In the genomic region with DNA sequence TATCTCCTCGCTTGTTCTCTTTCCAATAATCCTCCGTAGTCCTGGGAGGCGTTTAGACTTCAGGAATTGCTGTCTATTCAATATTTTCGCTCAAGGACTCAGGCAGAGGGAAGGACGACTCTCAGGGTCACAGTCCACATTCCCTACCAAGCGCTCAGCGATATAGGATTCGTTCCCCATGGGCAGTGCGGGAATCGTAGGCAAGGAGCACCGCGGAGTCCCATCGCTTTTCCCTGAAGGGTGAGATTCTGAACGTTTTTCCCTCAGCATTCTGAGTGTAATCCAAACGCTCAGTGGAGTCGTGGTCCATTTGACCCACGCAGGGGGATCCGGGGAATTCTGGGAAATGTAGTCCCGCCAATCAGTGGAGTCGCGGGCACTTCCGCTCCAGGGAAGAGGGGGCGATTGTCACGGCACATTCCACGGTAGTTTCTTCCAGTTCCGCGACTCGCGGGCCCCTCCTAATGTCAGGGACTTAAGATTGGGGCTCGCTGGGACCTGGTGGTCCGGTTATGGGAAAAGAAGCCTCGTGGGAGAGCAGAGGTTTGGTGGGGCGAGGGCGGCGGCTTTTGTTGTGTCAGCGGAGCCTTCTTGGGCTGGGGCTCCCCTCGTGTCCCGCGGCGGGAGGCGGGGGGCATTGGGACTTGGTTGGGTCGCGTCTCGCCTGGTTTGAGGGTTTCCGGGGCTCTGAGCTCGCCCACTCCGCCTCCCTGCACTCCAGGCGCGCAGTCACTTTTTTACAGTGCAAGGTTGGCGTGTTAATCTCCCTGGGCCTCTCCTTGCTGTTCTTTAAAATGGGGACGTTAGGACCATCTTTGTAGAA, we compare ENCODE assay signal across 1 cellular context.
TF ChIP-seq lines count a peak whose summit lies in the region.

A gene (plus strand): TSS at position 364 of the 823 bp plus-strand sequence. CDS start 3,079 bp downstream, outside the sequence.

TF ChIP-seq in HEK293, 187 proteins besides CTCF, POLR2A, EP300 and RAD21 (continued from another document and continues in another):
- TF ChIP-seq, protein P1, sequence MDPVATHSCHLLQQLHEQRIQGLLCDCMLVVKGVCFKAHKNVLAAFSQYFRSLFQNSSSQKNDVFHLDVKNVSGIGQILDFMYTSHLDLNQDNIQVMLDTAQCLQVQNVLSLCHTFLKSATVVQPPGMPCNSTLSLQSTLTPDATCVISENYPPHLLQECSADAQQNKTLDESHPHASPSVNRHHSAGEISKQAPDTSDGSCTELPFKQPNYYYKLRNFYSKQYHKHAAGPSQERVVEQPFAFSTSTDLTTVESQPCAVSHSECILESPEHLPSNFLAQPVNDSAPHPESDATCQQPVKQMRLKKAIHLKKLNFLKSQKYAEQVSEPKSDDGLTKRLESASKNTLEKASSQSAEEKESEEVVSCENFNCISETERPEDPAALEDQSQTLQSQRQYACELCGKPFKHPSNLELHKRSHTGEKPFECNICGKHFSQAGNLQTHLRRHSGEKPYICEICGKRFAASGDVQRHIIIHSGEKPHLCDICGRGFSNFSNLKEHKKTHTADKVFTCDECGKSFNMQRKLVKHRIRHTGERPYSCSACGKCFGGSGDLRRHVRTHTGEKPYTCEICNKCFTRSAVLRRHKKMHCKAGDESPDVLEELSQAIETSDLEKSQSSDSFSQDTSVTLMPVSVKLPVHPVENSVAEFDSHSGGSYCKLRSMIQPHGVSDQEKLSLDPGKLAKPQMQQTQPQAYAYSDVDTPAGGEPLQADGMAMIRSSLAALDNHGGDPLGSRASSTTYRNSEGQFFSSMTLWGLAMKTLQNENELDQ (tag by site-specific recombination; IDR thresholded peaks at IDR 0.05; ENCODE audit: low read depth) = no peak
- peak; percentile 88 for TF ChIP-seq ZNF501 (tag by site-specific recombination; IDR thresholded peaks at IDR 0.05)
- TF ChIP-seq, protein P2, sequence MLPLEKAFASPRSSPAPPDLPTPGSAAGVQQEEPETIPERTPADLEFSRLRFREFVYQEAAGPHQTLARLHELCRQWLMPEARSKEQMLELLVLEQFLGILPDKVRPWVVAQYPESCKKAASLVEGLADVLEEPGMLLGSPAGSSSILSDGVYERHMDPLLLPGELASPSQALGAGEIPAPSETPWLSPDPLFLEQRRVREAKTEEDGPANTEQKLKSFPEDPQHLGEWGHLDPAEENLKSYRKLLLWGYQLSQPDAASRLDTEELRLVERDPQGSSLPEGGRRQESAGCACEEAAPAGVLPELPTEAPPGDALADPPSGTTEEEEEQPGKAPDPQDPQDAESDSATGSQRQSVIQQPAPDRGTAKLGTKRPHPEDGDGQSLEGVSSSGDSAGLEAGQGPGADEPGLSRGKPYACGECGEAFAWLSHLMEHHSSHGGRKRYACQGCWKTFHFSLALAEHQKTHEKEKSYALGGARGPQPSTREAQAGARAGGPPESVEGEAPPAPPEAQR (tag by site-specific recombination; IDR thresholded peaks at IDR 0.05) = peak; percentile 49; the same call in 1 of the 2 replicates
- no peak for TF ChIP-seq ZNF19 (tag by site-specific recombination; IDR thresholded peaks at IDR 0.05; ENCODE audit: low read depth)
- peak; percentile 86 for TF ChIP-seq ZNF785 (tag by site-specific recombination; IDR thresholded peaks at IDR 0.05)
- peak; percentile 68; the same call in 1 of the 2 replicates for TF ChIP-seq ZBTB8A (tag by site-specific recombination; IDR thresholded peaks at IDR 0.05)
- 0 out of 2 replicates have a peak, but pooled peaks have one; percentile 15 for TF ChIP-seq TRIM28 (IDR thresholded peaks at IDR 0.05; ENCODE audit: borderline replicate concordance, low read length)
- TF ChIP-seq HOXC10 (CRISPR knock-in tag; IDR thresholded peaks at IDR 0.05) = no peak
- TF ChIP-seq, protein P3, sequence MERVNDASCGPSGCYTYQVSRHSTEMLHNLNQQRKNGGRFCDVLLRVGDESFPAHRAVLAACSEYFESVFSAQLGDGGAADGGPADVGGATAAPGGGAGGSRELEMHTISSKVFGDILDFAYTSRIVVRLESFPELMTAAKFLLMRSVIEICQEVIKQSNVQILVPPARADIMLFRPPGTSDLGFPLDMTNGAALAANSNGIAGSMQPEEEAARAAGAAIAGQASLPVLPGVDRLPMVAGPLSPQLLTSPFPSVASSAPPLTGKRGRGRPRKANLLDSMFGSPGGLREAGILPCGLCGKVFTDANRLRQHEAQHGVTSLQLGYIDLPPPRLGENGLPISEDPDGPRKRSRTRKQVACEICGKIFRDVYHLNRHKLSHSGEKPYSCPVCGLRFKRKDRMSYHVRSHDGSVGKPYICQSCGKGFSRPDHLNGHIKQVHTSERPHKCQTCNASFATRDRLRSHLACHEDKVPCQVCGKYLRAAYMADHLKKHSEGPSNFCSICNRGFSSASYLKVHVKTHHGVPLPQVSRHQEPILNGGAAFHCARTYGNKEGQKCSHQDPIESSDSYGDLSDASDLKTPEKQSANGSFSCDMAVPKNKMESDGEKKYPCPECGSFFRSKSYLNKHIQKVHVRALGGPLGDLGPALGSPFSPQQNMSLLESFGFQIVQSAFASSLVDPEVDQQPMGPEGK (tag by site-specific recombination; IDR thresholded peaks at IDR 0.05) = peak; percentile 97
- peak; percentile 75; the same call in 1 of the 2 replicates for TF ChIP-seq ZNF2 (tag by site-specific recombination; IDR thresholded peaks at IDR 0.05)
- no peak for TF ChIP-seq ZNF670 (tag by site-specific recombination; IDR thresholded peaks at IDR 0.05; ENCODE audit: low read depth)
- TF ChIP-seq ZNF223 (tag by site-specific recombination; IDR thresholded peaks at IDR 0.05) = no peak
- TF ChIP-seq SETDB1 (IDR thresholded peaks at IDR 0.05; ENCODE audit: insufficient read length, low read length) = no peak
- TF ChIP-seq SP7 (tag by site-specific recombination; IDR thresholded peaks at IDR 0.05) = peak; percentile 74
- TF ChIP-seq, protein P4, sequence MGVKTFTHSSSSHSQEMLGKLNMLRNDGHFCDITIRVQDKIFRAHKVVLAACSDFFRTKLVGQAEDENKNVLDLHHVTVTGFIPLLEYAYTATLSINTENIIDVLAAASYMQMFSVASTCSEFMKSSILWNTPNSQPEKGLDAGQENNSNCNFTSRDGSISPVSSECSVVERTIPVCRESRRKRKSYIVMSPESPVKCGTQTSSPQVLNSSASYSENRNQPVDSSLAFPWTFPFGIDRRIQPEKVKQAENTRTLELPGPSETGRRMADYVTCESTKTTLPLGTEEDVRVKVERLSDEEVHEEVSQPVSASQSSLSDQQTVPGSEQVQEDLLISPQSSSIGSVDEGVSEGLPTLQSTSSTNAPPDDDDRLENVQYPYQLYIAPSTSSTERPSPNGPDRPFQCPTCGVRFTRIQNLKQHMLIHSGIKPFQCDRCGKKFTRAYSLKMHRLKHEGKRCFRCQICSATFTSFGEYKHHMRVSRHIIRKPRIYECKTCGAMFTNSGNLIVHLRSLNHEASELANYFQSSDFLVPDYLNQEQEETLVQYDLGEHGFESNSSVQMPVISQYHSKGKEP (tag by site-specific recombination; IDR thresholded peaks at IDR 0.05) = peak; percentile 27; the same call in 1 of the 2 replicates
- TF ChIP-seq BCL11B (tag by site-specific recombination; IDR thresholded peaks at IDR 0.05; ENCODE audit: low read depth) = no peak; the same call in 1 of the 2 replicates
- no peak for TF ChIP-seq ZNF544 (tag by site-specific recombination; IDR thresholded peaks at IDR 0.05)
- TF ChIP-seq, protein P5, sequence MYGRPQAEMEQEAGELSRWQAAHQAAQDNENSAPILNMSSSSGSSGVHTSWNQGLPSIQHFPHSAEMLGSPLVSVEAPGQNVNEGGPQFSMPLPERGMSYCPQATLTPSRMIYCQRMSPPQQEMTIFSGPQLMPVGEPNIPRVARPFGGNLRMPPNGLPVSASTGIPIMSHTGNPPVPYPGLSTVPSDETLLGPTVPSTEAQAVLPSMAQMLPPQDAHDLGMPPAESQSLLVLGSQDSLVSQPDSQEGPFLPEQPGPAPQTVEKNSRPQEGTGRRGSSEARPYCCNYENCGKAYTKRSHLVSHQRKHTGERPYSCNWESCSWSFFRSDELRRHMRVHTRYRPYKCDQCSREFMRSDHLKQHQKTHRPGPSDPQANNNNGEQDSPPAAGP (tag by site-specific recombination; IDR thresholded peaks at IDR 0.05) = peak; percentile 87
- peak; percentile 94 for TF ChIP-seq GLIS1 (tag by site-specific recombination; IDR thresholded peaks at IDR 0.05)
- TF ChIP-seq ZNF354C (tag by site-specific recombination; IDR thresholded peaks at IDR 0.05; ENCODE audit: borderline replicate concordance, low read depth) = no peak
- no peak for TF ChIP-seq ZNF624 (tag by site-specific recombination; IDR thresholded peaks at IDR 0.05)
- TF ChIP-seq ZNF600 (tag by site-specific recombination; IDR thresholded peaks at IDR 0.05) = peak; percentile 94
- TF ChIP-seq ZFP3 (tag by site-specific recombination; IDR thresholded peaks at IDR 0.05; ENCODE audit: low read depth) = no peak
- TF ChIP-seq, protein P6, sequence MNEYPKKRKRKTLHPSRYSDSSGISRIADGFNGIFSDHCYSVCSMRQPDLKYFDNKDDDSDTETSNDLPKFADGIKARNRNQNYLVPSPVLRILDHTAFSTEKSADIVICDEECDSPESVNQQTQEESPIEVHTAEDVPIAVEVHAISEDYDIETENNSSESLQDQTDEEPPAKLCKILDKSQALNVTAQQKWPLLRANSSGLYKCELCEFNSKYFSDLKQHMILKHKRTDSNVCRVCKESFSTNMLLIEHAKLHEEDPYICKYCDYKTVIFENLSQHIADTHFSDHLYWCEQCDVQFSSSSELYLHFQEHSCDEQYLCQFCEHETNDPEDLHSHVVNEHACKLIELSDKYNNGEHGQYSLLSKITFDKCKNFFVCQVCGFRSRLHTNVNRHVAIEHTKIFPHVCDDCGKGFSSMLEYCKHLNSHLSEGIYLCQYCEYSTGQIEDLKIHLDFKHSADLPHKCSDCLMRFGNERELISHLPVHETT (tag by site-specific recombination; IDR thresholded peaks at IDR 0.05) = no peak
- no peak for TF ChIP-seq ZNF555 (tag by site-specific recombination; conservative IDR thresholded peaks at IDR 0.05)
- TF ChIP-seq ZNF146 (tag by site-specific recombination; IDR thresholded peaks at IDR 0.05) = 0 out of 2 replicates have a peak, but pooled peaks have one; percentile 27
- TF ChIP-seq, protein P7, sequence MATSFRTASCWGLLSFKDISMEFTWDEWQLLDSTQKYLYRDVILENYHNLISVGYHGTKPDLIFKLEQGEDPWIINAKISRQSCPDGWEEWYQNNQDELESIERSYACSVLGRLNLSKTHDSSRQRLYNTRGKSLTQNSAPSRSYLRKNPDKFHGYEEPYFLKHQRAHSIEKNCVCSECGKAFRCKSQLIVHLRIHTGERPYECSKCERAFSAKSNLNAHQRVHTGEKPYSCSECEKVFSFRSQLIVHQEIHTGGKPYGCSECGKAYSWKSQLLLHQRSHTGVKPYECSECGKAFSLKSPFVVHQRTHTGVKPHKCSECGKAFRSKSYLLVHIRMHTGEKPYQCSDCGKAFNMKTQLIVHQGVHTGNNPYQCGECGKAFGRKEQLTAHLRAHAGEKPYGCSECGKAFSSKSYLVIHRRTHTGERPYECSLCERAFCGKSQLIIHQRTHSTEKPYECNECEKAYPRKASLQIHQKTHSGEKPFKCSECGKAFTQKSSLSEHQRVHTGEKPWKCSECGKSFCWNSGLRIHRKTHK (tag by site-specific recombination; IDR thresholded peaks at IDR 0.05) = no peak
- TF ChIP-seq, protein P8, sequence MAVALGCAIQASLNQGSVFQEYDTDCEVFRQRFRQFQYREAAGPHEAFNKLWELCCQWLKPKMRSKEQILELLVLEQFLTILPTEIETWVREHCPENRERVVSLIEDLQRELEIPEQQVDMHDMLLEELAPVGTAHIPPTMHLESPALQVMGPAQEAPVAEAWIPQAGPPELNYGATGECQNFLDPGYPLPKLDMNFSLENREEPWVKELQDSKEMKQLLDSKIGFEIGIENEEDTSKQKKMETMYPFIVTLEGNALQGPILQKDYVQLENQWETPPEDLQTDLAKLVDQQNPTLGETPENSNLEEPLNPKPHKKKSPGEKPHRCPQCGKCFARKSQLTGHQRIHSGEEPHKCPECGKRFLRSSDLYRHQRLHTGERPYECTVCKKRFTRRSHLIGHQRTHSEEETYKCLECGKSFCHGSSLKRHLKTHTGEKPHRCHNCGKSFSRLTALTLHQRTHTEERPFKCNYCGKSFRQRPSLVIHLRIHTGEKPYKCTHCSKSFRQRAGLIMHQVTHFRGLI (tag by site-specific recombination; IDR thresholded peaks at IDR 0.05) = peak; percentile 70
- TF ChIP-seq OSR2 (tag by site-specific recombination; IDR thresholded peaks at IDR 0.05) = no peak
- TF ChIP-seq ZBTB21 (tag by site-specific recombination; IDR thresholded peaks at IDR 0.05) = peak; percentile 35
- peak; percentile 67 for TF ChIP-seq ZNF366 (tag by site-specific recombination; conservative IDR thresholded peaks at IDR 0.05)
- peak; percentile 97 for TF ChIP-seq ZNF121 (tag by site-specific recombination; IDR thresholded peaks at IDR 0.05)
- no peak for TF ChIP-seq SALL2 (tag by site-specific recombination; IDR thresholded peaks at IDR 0.05; ENCODE audit: borderline replicate concordance)
- no peak for TF ChIP-seq ZNF292 (tag by site-specific recombination; IDR thresholded peaks at IDR 0.05; ENCODE audit: borderline replicate concordance, low read depth)
- no peak for TF ChIP-seq ZNF404 (tag by site-specific recombination; IDR thresholded peaks at IDR 0.05)
- TF ChIP-seq, protein P9, sequence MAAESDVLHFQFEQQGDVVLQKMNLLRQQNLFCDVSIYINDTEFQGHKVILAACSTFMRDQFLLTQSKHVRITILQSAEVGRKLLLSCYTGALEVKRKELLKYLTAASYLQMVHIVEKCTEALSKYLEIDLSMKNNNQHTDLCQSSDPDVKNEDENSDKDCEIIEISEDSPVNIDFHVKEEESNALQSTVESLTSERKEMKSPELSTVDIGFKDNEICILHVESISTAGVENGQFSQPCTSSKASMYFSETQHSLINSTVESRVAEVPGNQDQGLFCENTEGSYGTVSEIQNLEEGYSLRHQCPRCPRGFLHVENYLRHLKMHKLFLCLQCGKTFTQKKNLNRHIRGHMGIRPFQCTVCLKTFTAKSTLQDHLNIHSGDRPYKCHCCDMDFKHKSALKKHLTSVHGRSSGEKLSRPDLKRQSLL (tag by site-specific recombination; IDR thresholded peaks at IDR 0.05) = peak; percentile 25; the same call in 1 of the 2 replicates
- peak; percentile 19; the same call in 1 of the 2 replicates for TF ChIP-seq SCRT2 (tag by site-specific recombination; IDR thresholded peaks at IDR 0.05)
- no peak for TF ChIP-seq ZNF426 (tag by site-specific recombination; IDR thresholded peaks at IDR 0.05)
- 0 out of 2 replicates have a peak, but pooled peaks have one; percentile 29 for TF ChIP-seq ZNF777 (tag by site-specific recombination; IDR thresholded peaks at IDR 0.05; ENCODE audit: borderline replicate concordance)
- peak; percentile 64 for TF ChIP-seq YY2 (tag by site-specific recombination; IDR thresholded peaks at IDR 0.05)
- peak; percentile 86 for TF ChIP-seq ZFHX2 (tag by site-specific recombination; conservative IDR thresholded peaks at IDR 0.05)
- TF ChIP-seq ZNF843 (tag by site-specific recombination; IDR thresholded peaks at IDR 0.05) = peak; percentile 17; the same call in 1 of the 2 replicates
- TF ChIP-seq, protein P10, sequence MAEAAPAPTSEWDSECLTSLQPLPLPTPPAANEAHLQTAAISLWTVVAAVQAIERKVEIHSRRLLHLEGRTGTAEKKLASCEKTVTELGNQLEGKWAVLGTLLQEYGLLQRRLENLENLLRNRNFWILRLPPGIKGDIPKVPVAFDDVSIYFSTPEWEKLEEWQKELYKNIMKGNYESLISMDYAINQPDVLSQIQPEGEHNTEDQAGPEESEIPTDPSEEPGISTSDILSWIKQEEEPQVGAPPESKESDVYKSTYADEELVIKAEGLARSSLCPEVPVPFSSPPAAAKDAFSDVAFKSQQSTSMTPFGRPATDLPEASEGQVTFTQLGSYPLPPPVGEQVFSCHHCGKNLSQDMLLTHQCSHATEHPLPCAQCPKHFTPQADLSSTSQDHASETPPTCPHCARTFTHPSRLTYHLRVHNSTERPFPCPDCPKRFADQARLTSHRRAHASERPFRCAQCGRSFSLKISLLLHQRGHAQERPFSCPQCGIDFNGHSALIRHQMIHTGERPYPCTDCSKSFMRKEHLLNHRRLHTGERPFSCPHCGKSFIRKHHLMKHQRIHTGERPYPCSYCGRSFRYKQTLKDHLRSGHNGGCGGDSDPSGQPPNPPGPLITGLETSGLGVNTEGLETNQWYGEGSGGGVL (tag by site-specific recombination; IDR thresholded peaks at IDR 0.05) = peak; percentile 67
